In the genomic region with DNA sequence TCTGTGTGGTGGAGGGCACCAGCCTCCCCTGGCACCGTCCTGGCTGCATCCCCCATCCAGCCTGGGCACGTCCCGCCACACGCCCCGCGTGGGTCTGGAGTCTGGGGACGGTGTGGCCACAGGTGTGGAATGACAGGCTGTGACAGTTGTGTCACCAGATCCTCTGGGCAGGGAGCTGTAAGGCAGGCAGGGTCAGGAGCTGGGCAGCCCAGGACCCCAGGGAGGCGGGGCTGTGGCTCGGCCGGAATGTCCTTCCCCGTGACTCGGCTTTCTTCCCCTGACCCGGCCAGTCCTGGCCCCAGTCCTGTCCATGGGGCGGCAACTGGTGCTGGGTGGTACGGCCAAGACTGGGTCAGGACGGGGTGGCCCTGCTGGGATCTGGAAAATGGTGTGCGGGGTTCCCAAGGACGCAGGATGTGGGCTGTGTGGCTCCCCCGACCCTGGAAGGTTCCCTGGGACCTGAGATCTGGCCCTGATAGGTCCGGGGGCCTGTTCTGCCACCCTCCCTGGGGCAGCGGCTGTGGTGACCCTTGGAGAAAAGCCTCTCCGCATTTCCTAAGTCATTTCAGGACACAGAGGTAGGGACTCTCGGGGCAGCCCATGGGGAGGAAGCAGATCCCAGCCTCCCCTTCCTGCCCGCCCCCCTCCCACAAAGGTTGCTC, we compare ENCODE assay signal across 1 cellular context.
TF ChIP-seq lines count a peak whose summit lies in the region.

No MANE protein-coding gene starts in this region.

TF ChIP-seq in WTC11, 78 proteins besides CTCF, POLR2A, EP300 and RAD21 (continued from another document):
- no peak for TF ChIP-seq ZNF263 (CRISPR knock-in tag; IDR thresholded peaks at IDR 0.05; ENCODE audit: low read depth)
- TF ChIP-seq CBFB (CRISPR knock-in tag; IDR thresholded peaks at IDR 0.05; ENCODE audit: low read depth) = no peak
